17 cellular contexts compared by ENCODE assay signal in genomic region chr6:38943964-38944363, GRCh38.
DNase-seq lines count a peak whose midpoint lies in the region; ATAC-seq and TF ChIP-seq lines count a peak whose summit lies in the region.
"Had no signal": no experiment of that assay in that cellular context is flagged by ENCODE, and none has a peak within 500 bp of the region (broad histone marks: within the 10 kb centered on the region; RNA-seq: fewer than 3 reads in every experiment).

No MANE protein-coding gene starts in this region.

- ATAC-seq in Panc1 (no peak), natural killer cell (no peak)
- ATAC-seq: right cardiac atrium had no signal

- POLR2A ChIA-PET in Panc1 (lab: Charles Lee): no interaction called here

- H3K4me3 ChIP-seq in GM12865 (ENCODE audit: low read depth, low read length) (no peak overlapping the region), Panc1 (ENCODE audit: low read depth in 2 of 2, low read length in 2 of 2) (no peak overlapping the region), kidney epithelial cell (ENCODE audit: low read depth, low read length) (no peak overlapping the region)

- H3K9me3 Mint-ChIP-seq in natural killer cell: no peaks in the 10 kb centered on the region
- no peaks in the 10 kb centered on the region for H3K9me3 Mint-ChIP-seq in activated T-cell treated with anti-CD3 and anti-CD28 coated beads, Interleukin-2, amount 50 U/mL, for 24 hours
- H3K9me3 Mint-ChIP-seq: activated naive CD4-positive, alpha-beta T cell treated with anti-CD3 and anti-CD28 coated beads, Interleukin-2, amount 50 U/mL, for 24 hours; HFFc6; IgD-negative memory B cell had no signal

- no peaks in the 10 kb centered on the region for H3K9me3 ChIP-seq in Panc1 (ENCODE audit: control insufficient read depth, insufficient read depth, low read depth, low read length)

- peaks cover 28% of the 10 kb centered on the region for H3K27me3 ChIP-seq in Panc1 (ENCODE audit: control insufficient read depth, insufficient read depth, low read length)
- peaks cover 2% of the 10 kb centered on the region for H3K27me3 ChIP-seq in kidney epithelial cell (ENCODE audit: control insufficient read depth, insufficient read depth, low read length)

- no peak overlapping the region for H3K27ac ChIP-seq in Panc1 (ENCODE audit: low read length)

- no peak overlapping the region for H3K4me3 Mint-ChIP-seq in natural killer cell
- no peak overlapping the region for H3K4me3 Mint-ChIP-seq in activated T-cell treated with anti-CD3 and anti-CD28 coated beads, Interleukin-2, amount 50 U/mL, for 24 hours
- H3K4me3 Mint-ChIP-seq: activated naive CD4-positive, alpha-beta T cell treated with anti-CD3 and anti-CD28 coated beads, Interleukin-2, amount 50 U/mL, for 24 hours; HFFc6; IgD-negative memory B cell had no signal

- H3K36me3 ChIP-seq in Panc1 (ENCODE audit: control insufficient read depth, insufficient read depth, low read length): no peaks in the 10 kb centered on the region
- H3K36me3 ChIP-seq in kidney epithelial cell (ENCODE audit: control insufficient read depth, insufficient read depth, low read length): no peaks in the 10 kb centered on the region

- no TSS peak for BruUV-seq in Panc1 (replicated peaks; lab: Mats Ljungman, UMichigan)

- CTCF ChIA-PET in Panc1 (lab: Charles Lee): no interaction called here

- H3K4me1 ChIP-seq in Panc1 (ENCODE audit: control insufficient read depth, insufficient read depth, low read length): no peaks in the 10 kb centered on the region

- no peaks in the 10 kb centered on the region for H3K36me3 Mint-ChIP-seq in natural killer cell
- no peaks in the 10 kb centered on the region for H3K36me3 Mint-ChIP-seq in activated T-cell treated with anti-CD3 and anti-CD28 coated beads, Interleukin-2, amount 50 U/mL, for 24 hours (ENCODE audit: low read depth)
- H3K36me3 Mint-ChIP-seq: activated naive CD4-positive, alpha-beta T cell treated with anti-CD3 and anti-CD28 coated beads, Interleukin-2, amount 50 U/mL, for 24 hours had no signal

- H3K4me1 Mint-ChIP-seq in natural killer cell: no peaks in the 10 kb centered on the region
- H3K4me1 Mint-ChIP-seq in activated T-cell treated with anti-CD3 and anti-CD28 coated beads, Interleukin-2, amount 50 U/mL, for 24 hours (ENCODE audit: low read depth): no peaks in the 10 kb centered on the region
- H3K4me1 Mint-ChIP-seq: activated naive CD4-positive, alpha-beta T cell treated with anti-CD3 and anti-CD28 coated beads, Interleukin-2, amount 50 U/mL, for 24 hours had no signal

- in situ Hi-C loops in Panc1 (cut with HindIII; ENCODE audit: low pct_unique_long_range_greater_than_20kb, low sequenced_read_pairs): no loop called here

- peak; percentile 6 for TF ChIP-seq CTCF in GM12865 (IDR thresholded peaks at IDR 0.05; ENCODE audit: insufficient read depth, low read depth, low read length, missing control alignments)
- peak; percentile 14 for TF ChIP-seq CTCF in Panc1 (IDR thresholded peaks at IDR 0.05)
- TF ChIP-seq CTCF in kidney epithelial cell (IDR thresholded peaks at IDR 0.05; ENCODE audit: insufficient read depth, low read length, poor library complexity, severe bottlenecking): peak; percentile 5
- no peak for TF ChIP-seq CTCF in natural killer cell (IDR thresholded peaks at IDR 0.05)

- no peak for DNase-seq in GM12865 (ENCODE audit: low read depth)
- DNase-seq in HT-29 (ENCODE audit: low spot score): peak; percentile 14
- no peak for DNase-seq in Panc1 (ENCODE audit: low read depth, low spot score)
- no peak for DNase-seq in kidney epithelial cell (ENCODE audit: low read depth)
- no peak for DNase-seq in natural killer cell
- no peak for DNase-seq in activated T-cell treated with anti-CD3 and anti-CD28 coated beads, Interleukin-2, amount 50 U/mL, for 1 hour
- DNase-seq in activated T-cell treated with anti-CD3 and anti-CD28 coated beads, Interleukin-2, amount 50 U/mL, for 24 hours: no peak
- DNase-seq: activated CD4-positive, alpha-beta T cell treated with anti-CD3 and anti-CD28 coated beads for 4 hours; C1 segment of cervical spinal cord; DND-41; HFFc6; NCI-H1436; nucleus accumbens; right cardiac atrium; stimulated activated CD4-positive, alpha-beta T cell treated with anti-CD3 and anti-CD28 coated beads, Interleukin-1b, Interleukin-23, amount 100 ng/mL, for 48 hours had no signal

- intact Hi-C loops in Panc1 (cut with micrococcal nuclease; ENCODE audit: unreplicated experiment): no loop called here
- intact Hi-C loops in natural killer cell (cut with micrococcal nuclease): no loop called here

- H3K27me3 Mint-ChIP-seq in natural killer cell (ENCODE audit: low read depth in 2 of 2): peaks cover 4 to 15% of the 10 kb centered on the region in 2 donors
- H3K27me3 Mint-ChIP-seq in activated T-cell treated with anti-CD3 and anti-CD28 coated beads, Interleukin-2, amount 50 U/mL, for 24 hours: peaks cover 4% of the 10 kb centered on the region
- H3K27me3 Mint-ChIP-seq: activated naive CD4-positive, alpha-beta T cell treated with anti-CD3 and anti-CD28 coated beads, Interleukin-2, amount 50 U/mL, for 24 hours; IgD-negative memory B cell had no signal

- H3K27ac Mint-ChIP-seq in natural killer cell: no peak overlapping the region
- H3K27ac Mint-ChIP-seq in activated T-cell treated with anti-CD3 and anti-CD28 coated beads, Interleukin-2, amount 50 U/mL, for 24 hours: no peak overlapping the region
- H3K27ac Mint-ChIP-seq: activated naive CD4-positive, alpha-beta T cell treated with anti-CD3 and anti-CD28 coated beads, Interleukin-2, amount 50 U/mL, for 24 hours; HFFc6; IgD-negative memory B cell had no signal
